Comparison of ENCODE assay signal across 16 cellular contexts in genomic region chr20:31921480-31921879, GRCh38. TPM values are rescaled to one million over a fixed set of nuclear protein-coding genes. Genes with fewer than 3 reads are reported as not detected.
"Had no signal": no experiment of that assay in that cellular context is flagged by ENCODE, and none has a peak within 500 bp of the region (broad histone marks: within the 10 kb centered on the region; RNA-seq: fewer than 3 reads in every experiment).

No MANE protein-coding gene starts in this region.

RNA-seq across cellular contexts. Expression of gene XKR7, which starts 46.5 kb away (rescaled TPM):
- total RNA-seq: left cardiac atrium, left lobe of liver, left ventricle myocardium inferior, left ventricle myocardium superior, lower leg skin, lung microvascular endothelial cell, mammary epithelial cell, mesenteric fat pad, mucosa of gallbladder, myocyte had no signal
- polyA plus RNA-seq: immature natural killer cell; keratinocyte; liver; mammary epithelial cell; naive thymus-derived CD4-positive, alpha-beta T cell had no signal

RNA-seq across cellular contexts. Expression of gene TTLL9, which starts 51.0 kb away (rescaled TPM):
- total RNA-seq: kidney epithelial cell; left lobe of liver; left ventricle myocardium superior; mononuclear cell; myocyte; naive thymus-derived CD4-positive, alpha-beta T cell had no signal
- polyA plus RNA-seq: keratinocyte; naive thymus-derived CD4-positive, alpha-beta T cell had no signal

RNA-seq across cellular contexts. Expression of gene DUSP15, which starts 51.2 kb away (rescaled TPM):
- total RNA-seq: mononuclear cell; naive thymus-derived CD4-positive, alpha-beta T cell had no signal
- polyA plus RNA-seq: immature natural killer cell; keratinocyte; mammary epithelial cell; naive thymus-derived CD4-positive, alpha-beta T cell had no signal
